In genomic region chr15:89749526-89749925, GRCh38 we compare ENCODE assay signal across 12 cellular contexts. TPM values are rescaled to one million over a fixed set of nuclear protein-coding genes. Genes with fewer than 3 reads are reported as not detected.
DNase-seq lines count a peak whose midpoint lies in the region; ATAC-seq and TF ChIP-seq lines count a peak whose summit lies in the region.
"Had no signal": no experiment of that assay in that cellular context is flagged by ENCODE, and none has a peak within 500 bp of the region (broad histone marks: within the 10 kb centered on the region; RNA-seq: fewer than 3 reads in every experiment).

No MANE protein-coding gene starts in this region.

- DNase-seq in activated CD4-positive, alpha-beta T cell treated with anti-CD3 and anti-CD28 coated beads for 36 hours = no peak
- no peak for DNase-seq in activated CD4-positive, alpha-beta T cell treated with anti-CD3 and anti-CD28 coated beads, Interleukin-2, amount 50 U/mL, for 4 hours
- no peak for DNase-seq in activated CD4-positive, alpha-beta memory T cell treated with anti-CD3 and anti-CD28 coated beads, Interleukin-2, amount 10 ng/mL, durations not matched to agents 7 days and 5 days
- DNase-seq in stimulated activated naive B cell treated with anti-CD40 and anti-IgM and Interleukin-4, amounts not matched to agents 10 μg/mL and 1 μg/mL and 100 μg/mL, for 72 hours = no peak
- no peak for DNase-seq in 8988T
- DNase-seq in brain microvascular endothelial cell = no peak
- DNase-seq: foreskin fibroblast, midbrain had no signal

- intact Hi-C loops in activated CD4-positive, alpha-beta T cell treated with anti-CD3 and anti-CD28 coated beads for 36 hours (cut with DNase I, micrococcal nuclease) = no loop called here

- H3K9me3 Mint-ChIP-seq in activated CD4-positive, alpha-beta T cell treated with anti-CD3 and anti-CD28 coated beads for 36 hours (ENCODE audit: low read depth) = no peaks in the 10 kb centered on the region
- no peaks in the 10 kb centered on the region for H3K9me3 Mint-ChIP-seq in activated CD4-positive, alpha-beta memory T cell treated with anti-CD3 and anti-CD28 coated beads, Interleukin-2, amount 10 ng/mL, durations not matched to agents 7 days and 5 days
- H3K9me3 Mint-ChIP-seq in stimulated activated naive B cell treated with anti-CD40 and anti-IgM and Interleukin-4, amounts not matched to agents 10 μg/mL and 1 μg/mL and 100 μg/mL, for 72 hours = no peaks in the 10 kb centered on the region

- H3K27me3 ChIP-seq in iPS-15b (ENCODE audit: control insufficient read depth, insufficient read depth, low read length) = peaks cover 71% of the 10 kb centered on the region
- H3K27me3 ChIP-seq in brain microvascular endothelial cell (replicated peaks) = peaks cover 3% of the 10 kb centered on the region

- peaks cover 9% of the 10 kb centered on the region for H3K27me3 Mint-ChIP-seq in activated CD4-positive, alpha-beta T cell treated with anti-CD3 and anti-CD28 coated beads for 36 hours
- peaks cover 7% of the 10 kb centered on the region for H3K27me3 Mint-ChIP-seq in activated CD4-positive, alpha-beta memory T cell treated with anti-CD3 and anti-CD28 coated beads, Interleukin-2, amount 10 ng/mL, durations not matched to agents 7 days and 5 days
- peaks cover 13 to 24% of the 10 kb centered on the region in 2 donors for H3K27me3 Mint-ChIP-seq in stimulated activated naive B cell treated with anti-CD40 and anti-IgM and Interleukin-4, amounts not matched to agents 10 μg/mL and 1 μg/mL and 100 μg/mL, for 72 hours

- POLR2A ChIA-PET in activated CD4-positive, alpha-beta T cell treated with anti-CD3 and anti-CD28 coated beads for 36 hours (lab: Charles Lee) = no interaction called here
- POLR2A ChIA-PET in activated CD4-positive, alpha-beta memory T cell treated with anti-CD3 and anti-CD28 coated beads, Interleukin-2, amount 10 ng/mL, durations not matched to agents 7 days and 5 days (lab: Charles Lee) = interaction anchor here (1.4 kb wide), 1 partner anchor 20 kb away, joined by 3 read pairs; no protein-coding TSS in a partner anchor

- no peak for TF ChIP-seq CTCF in brain microvascular endothelial cell (IDR thresholded peaks at IDR 0.05; ENCODE audit: low read depth, low read length, missing control alignments)

- H3K36me3 ChIP-seq in iPS-15b (ENCODE audit: control insufficient read depth, insufficient read depth, low read length) = no peaks in the 10 kb centered on the region
- H3K36me3 ChIP-seq in brain microvascular endothelial cell (replicated peaks) = no peaks in the 10 kb centered on the region

- H3K27ac Mint-ChIP-seq in activated CD4-positive, alpha-beta T cell treated with anti-CD3 and anti-CD28 coated beads for 36 hours = no peak overlapping the region
- H3K27ac Mint-ChIP-seq in activated CD4-positive, alpha-beta memory T cell treated with anti-CD3 and anti-CD28 coated beads, Interleukin-2, amount 10 ng/mL, durations not matched to agents 7 days and 5 days = no peak overlapping the region
- H3K27ac Mint-ChIP-seq in stimulated activated naive B cell treated with anti-CD40 and anti-IgM and Interleukin-4, amounts not matched to agents 10 μg/mL and 1 μg/mL and 100 μg/mL, for 72 hours = peak overlapping the region; percentile 73

- peaks cover 10% of the 10 kb centered on the region for H3K4me1 ChIP-seq in iPS-15b (ENCODE audit: control insufficient read depth, insufficient read depth, low read length)

- H3K9me3 ChIP-seq in iPS-15b (ENCODE audit: control insufficient read depth, insufficient read depth, low read length) = no peaks in the 10 kb centered on the region

- no peaks in the 10 kb centered on the region for H3K36me3 Mint-ChIP-seq in activated CD4-positive, alpha-beta T cell treated with anti-CD3 and anti-CD28 coated beads for 36 hours (ENCODE audit: low read depth)
- no peaks in the 10 kb centered on the region for H3K36me3 Mint-ChIP-seq in activated CD4-positive, alpha-beta memory T cell treated with anti-CD3 and anti-CD28 coated beads, Interleukin-2, amount 10 ng/mL, durations not matched to agents 7 days and 5 days (ENCODE audit: low read depth)
- no peaks in the 10 kb centered on the region for H3K36me3 Mint-ChIP-seq in stimulated activated naive B cell treated with anti-CD40 and anti-IgM and Interleukin-4, amounts not matched to agents 10 μg/mL and 1 μg/mL and 100 μg/mL, for 72 hours

- in situ Hi-C loops in brain microvascular endothelial cell (cut with HindIII; ENCODE audit: low pct_ligation_motif_present, low sequenced_read_pairs) = no loop called here

- no peak for ATAC-seq in activated CD4-positive, alpha-beta T cell treated with anti-CD3 and anti-CD28 coated beads for 36 hours
- no peak for ATAC-seq in stimulated activated naive B cell treated with anti-CD40 and anti-IgM and Interleukin-4, amounts not matched to agents 10 μg/mL and 1 μg/mL and 100 μg/mL, for 72 hours (replicated peaks)
- ATAC-seq in HG03354 (IDR thresholded peaks at IDR 0.05; ENCODE audit: poor library complexity, severe bottlenecking, unreplicated experiment) = no peak

- H3K4me1 Mint-ChIP-seq in activated CD4-positive, alpha-beta T cell treated with anti-CD3 and anti-CD28 coated beads for 36 hours = peaks cover 4% of the 10 kb centered on the region
- H3K4me1 Mint-ChIP-seq in activated CD4-positive, alpha-beta memory T cell treated with anti-CD3 and anti-CD28 coated beads, Interleukin-2, amount 10 ng/mL, durations not matched to agents 7 days and 5 days = peaks cover 6% of the 10 kb centered on the region
- no peaks in the 10 kb centered on the region for H3K4me1 Mint-ChIP-seq in stimulated activated naive B cell treated with anti-CD40 and anti-IgM and Interleukin-4, amounts not matched to agents 10 μg/mL and 1 μg/mL and 100 μg/mL, for 72 hours

- CTCF ChIA-PET in activated CD4-positive, alpha-beta T cell treated with anti-CD3 and anti-CD28 coated beads for 36 hours (lab: Charles Lee) = interaction anchor here (0.6 to 7.2 kb wide), 3 partner anchors 8 to 313 kb away, joined by 3 to 41 read pairs (median 3); no protein-coding TSS in a partner anchor
- CTCF ChIA-PET in activated CD4-positive, alpha-beta memory T cell treated with anti-CD3 and anti-CD28 coated beads, Interleukin-2, amount 10 ng/mL, durations not matched to agents 7 days and 5 days (lab: Charles Lee) = interaction anchor here (1.3 to 6.2 kb wide), 5 partner anchors 9 to 141 kb away, joined by 3 to 31 read pairs (median 7); no protein-coding TSS in a partner anchor

- no peak overlapping the region for H3K27ac ChIP-seq in brain microvascular endothelial cell

- peak overlapping the region; percentile 73 for H3K4me3 Mint-ChIP-seq in activated CD4-positive, alpha-beta T cell treated with anti-CD3 and anti-CD28 coated beads for 36 hours
- H3K4me3 Mint-ChIP-seq in activated CD4-positive, alpha-beta memory T cell treated with anti-CD3 and anti-CD28 coated beads, Interleukin-2, amount 10 ng/mL, durations not matched to agents 7 days and 5 days = peak overlapping the region; percentile 68
- H3K4me3 Mint-ChIP-seq in stimulated activated naive B cell treated with anti-CD40 and anti-IgM and Interleukin-4, amounts not matched to agents 10 μg/mL and 1 μg/mL and 100 μg/mL, for 72 hours = peak overlapping the region; percentile 77 to 80

- H3K9ac ChIP-seq in iPS-15b (ENCODE audit: low read depth, low read length) = no peak overlapping the region

- H3K4me3 ChIP-seq in iPS-15b (ENCODE audit: low read depth, low read length) = peak overlapping the region; percentile 41
- no peak overlapping the region for H3K4me3 ChIP-seq in brain microvascular endothelial cell (ENCODE audit: low read depth, low read length)

RNA-seq across cellular contexts. Expression of gene MESP1, which starts 1.5 kb away (rescaled TPM):
- total RNA-seq in activated CD4-positive, alpha-beta T cell treated with anti-CD3 and anti-CD28 coated beads for 36 hours = 1 to 10 TPM; 2.9 to 4.6 TPM
- 1 to 10 TPM; 3.2 to 3.5 TPM for total RNA-seq in activated CD4-positive, alpha-beta memory T cell treated with anti-CD3 and anti-CD28 coated beads, Interleukin-2, amount 10 ng/mL, durations not matched to agents 7 days and 5 days

RNA-seq across cellular contexts. Expression of gene MESP2, which starts 26.6 kb away (rescaled TPM):
- total RNA-seq in activated CD4-positive, alpha-beta T cell treated with anti-CD3 and anti-CD28 coated beads for 36 hours = under 1 TPM; 0.14 to 0.30 TPM
- not detected for total RNA-seq in activated CD4-positive, alpha-beta memory T cell treated with anti-CD3 and anti-CD28 coated beads, Interleukin-2, amount 10 ng/mL, durations not matched to agents 7 days and 5 days
- total RNA-seq: temporal lobe had no signal

RNA-seq across cellular contexts. Expression of gene WDR93, which starts 58.9 kb away (rescaled TPM):
- total RNA-seq in activated CD4-positive, alpha-beta T cell treated with anti-CD3 and anti-CD28 coated beads for 36 hours = not detected
- total RNA-seq in activated CD4-positive, alpha-beta memory T cell treated with anti-CD3 and anti-CD28 coated beads, Interleukin-2, amount 10 ng/mL, durations not matched to agents 7 days and 5 days = not detected
- total RNA-seq: bronchial epithelial cell had no signal

RNA-seq across cellular contexts. Expression of gene PEX11A, which starts 59.0 kb away (rescaled TPM):
- total RNA-seq in activated CD4-positive, alpha-beta T cell treated with anti-CD3 and anti-CD28 coated beads for 36 hours = 1 to 10 TPM; 4.7 to 5.3 TPM
- total RNA-seq in activated CD4-positive, alpha-beta memory T cell treated with anti-CD3 and anti-CD28 coated beads, Interleukin-2, amount 10 ng/mL, durations not matched to agents 7 days and 5 days = 1 to 10 TPM; 2.4 to 2.8 TPM
